ENCODE assay signal across 8 cellular contexts in the genomic region with DNA sequence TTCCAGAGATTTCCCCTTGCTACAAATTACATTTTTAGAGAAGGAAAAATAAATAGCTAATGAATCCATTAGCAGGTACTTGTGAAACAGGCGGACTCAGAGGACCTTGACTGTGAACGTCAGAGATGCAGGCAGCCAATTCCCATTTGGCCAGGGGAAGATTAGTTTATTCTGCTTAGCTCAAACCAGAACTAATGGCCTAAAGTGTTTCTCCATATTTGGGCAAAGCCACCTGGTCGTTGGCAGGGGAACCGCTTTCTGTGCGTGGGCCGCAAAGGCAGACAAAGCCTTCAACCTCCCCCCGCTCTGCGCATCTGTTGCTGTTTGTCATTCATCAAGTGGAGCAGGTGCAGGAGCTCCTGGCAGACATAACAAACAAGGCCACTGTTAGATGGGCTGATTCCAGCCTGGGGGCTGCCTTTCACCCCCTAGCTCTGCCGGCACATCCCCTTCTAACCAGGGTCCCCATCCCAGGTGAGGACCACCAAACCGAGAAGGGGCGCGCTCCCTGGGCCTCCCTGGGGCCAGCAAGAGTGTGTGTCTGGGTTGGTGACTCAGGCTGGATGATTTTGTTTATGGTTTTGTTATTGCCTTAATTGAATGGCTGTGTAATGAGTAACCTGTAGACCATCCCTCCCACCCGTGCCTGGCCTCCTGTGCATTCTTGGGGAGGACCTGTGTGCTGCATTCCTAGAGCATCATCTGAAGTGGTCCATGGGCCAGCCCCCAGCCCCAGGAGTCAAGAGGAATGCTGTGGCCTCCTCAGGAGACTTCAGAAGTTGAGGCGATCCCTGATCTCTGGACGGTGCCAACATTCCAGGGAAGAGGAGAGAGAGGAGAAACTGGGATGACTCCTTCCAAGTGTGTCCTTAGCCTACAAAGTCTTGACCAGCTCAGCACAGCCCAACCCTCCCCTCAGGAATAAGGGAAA. TPM values are rescaled to one million over a fixed set of nuclear protein-coding genes. Genes with fewer than 3 reads are reported as not detected.
DNase-seq lines count a peak whose midpoint lies in the region; ATAC-seq, FAIRE-seq and TF ChIP-seq lines count a peak whose summit lies in the region.

No MANE protein-coding gene starts in this region.

- TF ChIP-seq CTCF in HCT116 (IDR thresholded peaks at IDR 0.05 in 2 of 3, conservative IDR thresholded peaks at IDR 0.05 in 1 of 3; ENCODE audit: borderline replicate concordance in 1 of 3, insufficient read depth in 1 of 3, low read depth in 2 of 3, low read length in 2 of 3) (no peak), GM12878 (IDR thresholded peaks at IDR 0.05 in 2 of 3, conservative IDR thresholded peaks at IDR 0.05 in 1 of 3; ENCODE audit: control insufficient read depth in 2 of 3, extremely low read depth in 1 of 3, insufficient read depth in 1 of 3, low read depth in 3 of 3, low read length in 3 of 3) (no peak)
- TF ChIP-seq CTCF in CD4-positive, alpha-beta T cell (IDR thresholded peaks at IDR 0.05), result no peak

- H3K14ac ChIP-seq in neuronal stem cell (ENCODE audit: low read length), result no peak overlapping the region

- peak in 1 of 2 experiments; percentile 76; a peak in 2 of 4 replicates for TF ChIP-seq EP300 in GM12878 (IDR thresholded peaks at IDR 0.05; ENCODE audit: borderline replicate concordance in 1 of 2, control insufficient read depth in 1 of 2, low read depth in 2 of 2, low read length in 2 of 2)

- SMC1A ChIA-PET in GM12878 (lab: Charles Lee; ENCODE audit: uncharacterized antibody, unreplicated experiment), result interaction anchor here (0.9 to 1.6 kb wide), 5 partner anchors 11 to 111 kb away, joined by 3 to 6 read pairs (median 4); no protein-coding TSS in a partner anchor

- H2BK5ac ChIP-seq in neuronal stem cell (ENCODE audit: low read length), result peak overlapping the region; percentile 2

- WGBS in GM12878 (ENCODE audit: insufficient coverage, insufficient replicate concordance, low lambda C conversion rate, missing lambda C conversion rate), result 84% methylated on average over 15 of the region's 15 CpGs
- WGBS in neuronal stem cell (ENCODE audit: extremely low coverage in 2 of 2, insufficient read length in 2 of 2, insufficient replicate concordance in 1 of 2), 2 donors, result no CpG with 5 or more reads among the region's 15 CpGs

- no TSS peak for BruUV-seq in HCT116 (replicated peaks; lab: Mats Ljungman, UMichigan)
- TSS peak; percentile 91 for BruUV-seq in GM12878 (replicated peaks; lab: Mats Ljungman, UMichigan)

- no peaks in the 10 kb centered on the region for H3K9me2 ChIP-seq in HCT116 (ENCODE audit: insufficient read depth)

- no peak overlapping the region for H2BK120ac ChIP-seq in neuronal stem cell (ENCODE audit: low read depth, low read length)

- H4K20me1 ChIP-seq in HCT116 (ENCODE audit: insufficient read depth), result no peaks in the 10 kb centered on the region
- no peaks in the 10 kb centered on the region for H4K20me1 ChIP-seq in GM12878 (ENCODE audit: control insufficient read depth, insufficient read depth)

- TF ChIP-seq POLR2A in HCT116 (IDR thresholded peaks at IDR 0.05; ENCODE audit: borderline replicate concordance, extremely low read depth, insufficient read depth, insufficient read length) (no peak), GM12878 (IDR thresholded peaks at IDR 0.05; ENCODE audit: low read depth, low read length) (peak; percentile 58; the same call in 1 of the 2 replicates)

- no peak overlapping the region for H4K91ac ChIP-seq in neuronal stem cell (ENCODE audit: low read depth, low read length, poor library complexity)

- no peaks in the 10 kb centered on the region for H3K36me3 Mint-ChIP-seq in CD4-positive, alpha-beta T cell (ENCODE audit: low read depth)

- no peak overlapping the region for H3K27ac Mint-ChIP-seq in CD4-positive, alpha-beta T cell

- H3K4me1 ChIP-seq in HCT116 (ENCODE audit: control insufficient read depth in 1 of 2, insufficient read depth in 2 of 2, low read length in 2 of 2), result peaks cover 28 to 65% of the 10 kb centered on the region in 2 experiments
- peaks cover 13% of the 10 kb centered on the region for H3K4me1 ChIP-seq in GM12878 (ENCODE audit: control insufficient read depth, insufficient read depth, low read length)
- H3K4me1 ChIP-seq in neuronal stem cell (ENCODE audit: control insufficient read depth in 2 of 2, insufficient read depth in 1 of 2, low read depth in 1 of 2, low read length in 2 of 2), result peaks cover 4 to 10% of the 10 kb centered on the region in 2 donors

- H3K27me3 Mint-ChIP-seq in CD4-positive, alpha-beta T cell, result no peaks in the 10 kb centered on the region

- H3K9ac ChIP-seq in HCT116 (ENCODE audit: low read length), result peak overlapping the region; percentile 16; the same call in 1 of the 2 replicates
- H3K9ac ChIP-seq in GM12878 (ENCODE audit: control insufficient read depth, insufficient read depth, low read length), result peak overlapping the region; percentile 46; the same call in 1 of the 2 replicates
- H3K9ac ChIP-seq in neuronal stem cell (ENCODE audit: low read depth, low read length, poor library complexity), result no peak overlapping the region

- peak; percentile 96 for DNase-seq in Daoy (ENCODE audit: low read depth)
- DNase-seq in HCT116 (ENCODE audit: low read depth, low spot score), result no peak
- peak; percentile 98 for DNase-seq in NCI-H2107 treated with DMSO at 0.1 percent for 48 hours (lab: John Stamatoyannopoulos, UW; ENCODE audit: unreplicated experiment)
- DNase-seq in GM12878 (ENCODE audit: low read depth, low spot score), result peak; percentile 51
- DNase-seq in neuronal stem cell (ENCODE audit: low spot score), result no peak
- DNase-seq in CD4-positive, alpha-beta T cell, result no peak
- DNase-seq in T-helper 9 cell, result no peak
- no peak for DNase-seq in activated CD4-positive, alpha-beta T cell treated with anti-CD3 and anti-CD28 coated beads for 4 hours

- CTCF ChIA-PET in HCT116 (lab: Charles Lee), result no interaction called here
- CTCF ChIA-PET in GM12878 (lab: Yijun Ruan, JAX), result interaction anchor here (0.7 to 1.2 kb wide), 2 partner anchors 14 to 123 kb away, joined by 3 read pairs; no protein-coding TSS in a partner anchor
- CTCF ChIA-PET in CD4-positive, alpha-beta T cell (lab: Charles Lee), result no interaction called here

- RAD21 ChIA-PET in HCT116 (lab: Charles Lee; ENCODE audit: low non-redundant PET in 1 of 2, low total read pairs in 2 of 2, uncharacterized antibody in 2 of 2, unreplicated experiment in 2 of 2) (no interaction called here), GM12878 (lab: Charles Lee; ENCODE audit: unreplicated experiment) (interaction anchor here (0.9 to 1.3 kb wide), 3 partner anchors 14 to 75 kb away, joined by 3 to 6 read pairs (median 4); a partner anchor contains a TSS)

- H2BK12ac ChIP-seq in neuronal stem cell (ENCODE audit: low read length), result no peak overlapping the region

- H3K27ac ChIP-seq in HCT116 (ENCODE audit: low read depth, low read length) (no peak overlapping the region; the same call in 1 of the 2 replicates), GM12878 (ENCODE audit: control insufficient read depth, insufficient read depth) (peak overlapping the region; percentile 69), neuronal stem cell (replicated peaks; ENCODE audit: low read length) (no peak overlapping the region)
- H3K27ac ChIP-seq in CD4-positive, alpha-beta T cell (ENCODE audit: low read depth, low read length), result no peak overlapping the region

- H3K18ac ChIP-seq in neuronal stem cell (ENCODE audit: low read length), result peak overlapping the region; percentile 54

- no peaks in the 10 kb centered on the region for H3K79me1 ChIP-seq in neuronal stem cell (ENCODE audit: low read depth, low read length)

- POLR2A ChIA-PET in HCT116 (lab: Charles Lee), result no interaction called here
- POLR2A ChIA-PET in GM12878 (lab: Charles Lee), result interaction anchor here (1.1 kb wide), 1 partner anchor 16 kb away, joined by 5 read pairs; no protein-coding TSS in a partner anchor
- POLR2A ChIA-PET in CD4-positive, alpha-beta T cell (lab: Charles Lee), result no interaction called here

- H3K36me3 ChIP-seq in HCT116 (ENCODE audit: control insufficient read depth in 1 of 2, insufficient read depth in 2 of 2, low read length in 2 of 2) (no peaks in the 10 kb centered on the region), GM12878 (ENCODE audit: control insufficient read depth in 2 of 2, insufficient read depth in 2 of 2, low read length in 1 of 2) (no peaks in the 10 kb centered on the region), neuronal stem cell (replicated peaks in 1 of 2; ENCODE audit: control insufficient read depth in 2 of 2, insufficient read depth in 2 of 2, low read length in 2 of 2) (no peaks in the 10 kb centered on the region)

- no peak overlapping the region for H3K4ac ChIP-seq in neuronal stem cell (ENCODE audit: low read length)

- peak overlapping the region; percentile 4 for H2BK15ac ChIP-seq in neuronal stem cell (ENCODE audit: low read length)

- H3K4me1 Mint-ChIP-seq in CD4-positive, alpha-beta T cell (ENCODE audit: low read depth), result peaks cover 33% of the 10 kb centered on the region

- no peaks in the 10 kb centered on the region for H3K79me2 ChIP-seq in HCT116 (ENCODE audit: insufficient read depth, low read length)
- no peaks in the 10 kb centered on the region for H3K79me2 ChIP-seq in GM12878 (ENCODE audit: control insufficient read depth, insufficient read depth, low read length)

- H2AFZ ChIP-seq in HCT116 (ENCODE audit: low read depth, low read length, poor library complexity, severe bottlenecking) (no peak overlapping the region), GM12878 (ENCODE audit: control insufficient read depth, low read depth, low read length) (no peak overlapping the region; the same call in 1 of the 2 replicates), neuronal stem cell (ENCODE audit: low read length) (peak overlapping the region; percentile 60)

- H3K4me3 ChIP-seq in HCT116 (replicated peaks in 1 of 2; ENCODE audit: low read depth in 1 of 2, low read length in 2 of 2) (peak overlapping the region in 1 of 2 experiments; percentile 11; a peak in 1 of 4 replicates), GM12878 (no peak overlapping the region), neuronal stem cell (ENCODE audit: low read length in 2 of 2) (no peak overlapping the region)

- peak; percentile 41 for FAIRE-seq in GM12878 (lab: Jason Lieb, UNC)

- TF ChIP-seq RAD21 in HCT116 (IDR thresholded peaks at IDR 0.05; ENCODE audit: low read depth) (no peak), GM12878 (IDR thresholded peaks at IDR 0.05; ENCODE audit: insufficient read depth, low read depth, low read length) (no peak)

- in situ Hi-C loops in GM12878 (cut with MboI), result no loop called here

- H3K27me3 ChIP-seq in HCT116 (ENCODE audit: insufficient read depth, low read length), result no peaks in the 10 kb centered on the region
- no peaks in the 10 kb centered on the region for H3K27me3 ChIP-seq in GM12878 (replicated peaks in 1 of 2; ENCODE audit: control insufficient read depth in 2 of 2, insufficient read depth in 2 of 2, low read length in 1 of 2)
- no peaks in the 10 kb centered on the region for H3K27me3 ChIP-seq in neuronal stem cell (ENCODE audit: control insufficient read depth in 3 of 3, insufficient read depth in 3 of 3, low read depth in 1 of 3, low read length in 3 of 3)
- H3K27me3 ChIP-seq in CD4-positive, alpha-beta T cell (ENCODE audit: control insufficient read depth, insufficient read depth, low read length), result no peaks in the 10 kb centered on the region

- intact Hi-C loops in HCT116 (cut with micrococcal nuclease), result no loop called here
- intact Hi-C loops in GM12878 (cut with micrococcal nuclease; ENCODE audit: unreplicated experiment), result loop anchor here (5.0 kb wide), 2 partner anchors 122 to 123 kb away; no protein-coding TSS in a partner anchor
- intact Hi-C loops in CD4-positive, alpha-beta T cell (cut with DNase I, micrococcal nuclease), result no loop called here

- no peaks in the 10 kb centered on the region for H3K9me3 Mint-ChIP-seq in CD4-positive, alpha-beta T cell

- H2AK5ac ChIP-seq in neuronal stem cell (ENCODE audit: low read depth, low read length), result peak overlapping the region; percentile 10

- H3K4me3 Mint-ChIP-seq in CD4-positive, alpha-beta T cell, result no peak overlapping the region

- no peak overlapping the region for H4K8ac ChIP-seq in neuronal stem cell (ENCODE audit: low read depth, low read length)

- peaks cover 0 to 2% of the 10 kb centered on the region in 2 experiments; a peak in 1 of 4 replicates for H3K9me3 ChIP-seq in HCT116 (ENCODE audit: control insufficient read depth in 1 of 2, insufficient read depth in 1 of 2, low read depth in 1 of 2, low read length in 2 of 2)
- H3K9me3 ChIP-seq in GM12878 (replicated peaks; ENCODE audit: control insufficient read depth, insufficient read depth, low read length), result no peaks in the 10 kb centered on the region; the same call in 2 of the 3 replicates
- H3K9me3 ChIP-seq in neuronal stem cell (replicated peaks in 1 of 2; ENCODE audit: control insufficient read depth in 2 of 2, insufficient read depth in 1 of 2, low read depth in 1 of 2, low read length in 2 of 2), result peaks cover 2 to 3% of the 10 kb centered on the region in 2 donors
- no peaks in the 10 kb centered on the region for H3K9me3 ChIP-seq in CD4-positive, alpha-beta T cell (ENCODE audit: control insufficient read depth, low read length)

- H3K4me2 ChIP-seq in HCT116 (ENCODE audit: low read length), result peak overlapping the region; percentile 67
- H3K4me2 ChIP-seq in GM12878 (ENCODE audit: control insufficient read depth, insufficient read depth), result 0 out of 2 replicates have a peak overlapping the region, but pooled peaks have one; percentile 2
- no peak overlapping the region for H3K4me2 ChIP-seq in neuronal stem cell (ENCODE audit: insufficient read depth, low read length, poor library complexity, severe bottlenecking)

- no peak overlapping the region for H3K23ac ChIP-seq in neuronal stem cell (ENCODE audit: low read depth, low read length, poor library complexity)

- ATAC-seq in HCT116 (peak; percentile 53), GM12878 (peak; percentile 87)
- no peak for ATAC-seq in CD4-positive, alpha-beta T cell (ENCODE audit: poor library complexity)

RNA-seq across cellular contexts. Expression of a gene that starts 14.5 kb away (rescaled TPM):
- not detected in 2 replicates for total RNA-seq in Daoy (2014; rRNA removed; shearing (Covaris generic))
- total RNA-seq in HCT116 (2021; ENCODE audit: unreplicated experiment), result 11.9 TPM
- not detected in 2 replicates for polyA plus RNA-seq in HCT116 (2012)
- not detected in 2 replicates for total RNA-seq in GM12878 (2013; cell fraction: nucleolus; rRNA removed)
- total RNA-seq in GM12878 (2014; rRNA removed), result not detected in 2 replicates
- total RNA-seq in GM12878 (2014; rRNA removed; fragmentation: Illumina TruSeq; extraction: Trizol), result not detected in 2 replicates
- total RNA-seq in GM12878 (2021), result 8.0 and 11.9 TPM in 2 replicates
- polyA plus RNA-seq in GM12878 (2011; ENCODE audit: low read depth), result not detected
- not detected in 2 replicates for polyA plus RNA-seq in GM12878 (2011; rRNA removed)
- polyA plus RNA-seq in GM12878 (2011; cell fraction: cytosol; rRNA removed), result not detected in 2 replicates
- not detected in 2 replicates for polyA plus RNA-seq in GM12878 (2011; cell fraction: nucleus; rRNA removed)
- not detected in 2 replicates for polyA plus RNA-seq in GM12878 (2012)
- not detected in 2 replicates for polyA plus RNA-seq in GM12878 (2014; fragmentation: Illumina TruSeq; extraction: Trizol)
- polyA plus RNA-seq in GM12878 (2014; fragmentation: Nextera tagmentation; extraction: Ambion mirVana), result not detected
- polyA plus RNA-seq in GM12878 (2014; rRNA removed), result not detected in 2 replicates
- not detected for polyA plus RNA-seq in GM12878 (2016; fragmentation: Nextera tagmentation; extraction: Ambion mirVana)
- polyA minus RNA-seq in GM12878 (2011; rRNA and poly(A)+ RNA removed), result not detected in 2 replicates
- not detected in 2 replicates for polyA minus RNA-seq in GM12878 (2011; cell fraction: cytosol; rRNA and poly(A)+ RNA removed)
- not detected in 2 replicates for polyA minus RNA-seq in GM12878 (2011; cell fraction: nucleus; rRNA and poly(A)+ RNA removed)
- 0.22 TPM for polyA plus RNA-seq in neuronal stem cell (2013, experiment 1 of 2)
- polyA plus RNA-seq in neuronal stem cell (2013, experiment 2 of 2), result 0.08 TPM
- not detected for total RNA-seq in CD4-positive, alpha-beta T cell

RNA-seq across cellular contexts. Expression of a gene that starts 21.2 kb away (rescaled TPM):
- 0.06 TPM in 1 of 2 replicates, not detected in the other for total RNA-seq in Daoy (2014; rRNA removed; shearing (Covaris generic))
- total RNA-seq in HCT116 (2021; ENCODE audit: unreplicated experiment) (not detected), GM12878 (2014; rRNA removed) (0.17 TPM in 1 of 2 replicates, not detected in the other), GM12878 (2014; rRNA removed; fragmentation: Illumina TruSeq; extraction: Trizol) (0.09 and 0.28 TPM in 2 replicates), GM12878 (2021) (0.29 and 0.49 TPM in 2 replicates)
- polyA plus RNA-seq in HCT116 (2012), result 0.08 TPM in 1 of 2 replicates, not detected in the other
- total RNA-seq in GM12878 (2013; cell fraction: nucleolus; rRNA removed), result not detected in 2 replicates
- not detected for polyA plus RNA-seq in GM12878 (2011; ENCODE audit: low read depth)
- polyA plus RNA-seq in GM12878 (2011; rRNA removed) (0.22 and 0.52 TPM in 2 replicates), GM12878 (2014; fragmentation: Illumina TruSeq; extraction: Trizol) (0.06 and 0.21 TPM in 2 replicates), GM12878 (2014; fragmentation: Nextera tagmentation; extraction: Ambion mirVana) (under 1 TPM; 0.40 to 0.45 TPM), GM12878 (2014; rRNA removed) (0.10 TPM in 1 of 2 replicates, not detected in the other), GM12878 (2016; fragmentation: Nextera tagmentation; extraction: Ambion mirVana) (not detected)
- polyA plus RNA-seq in GM12878 (2011; cell fraction: cytosol; rRNA removed), result 0.20 and 0.30 TPM in 2 replicates
- polyA plus RNA-seq in GM12878 (2011; cell fraction: nucleus; rRNA removed), result 1.5 and 2.0 TPM in 2 replicates
- polyA plus RNA-seq in GM12878 (2012), result 0.11 and 0.87 TPM in 2 replicates
- 0.41 and 0.88 TPM in 2 replicates for polyA minus RNA-seq in GM12878 (2011; rRNA and poly(A)+ RNA removed)
- not detected in 2 replicates for polyA minus RNA-seq in GM12878 (2011; cell fraction: cytosol; rRNA and poly(A)+ RNA removed)
- polyA minus RNA-seq in GM12878 (2011; cell fraction: nucleus; rRNA and poly(A)+ RNA removed), result not detected in 2 replicates
- 0.11 TPM for polyA plus RNA-seq in neuronal stem cell (2013, experiment 1 of 2)
- polyA plus RNA-seq in neuronal stem cell (2013, experiment 2 of 2), result 0.03 TPM
- not detected for total RNA-seq in CD4-positive, alpha-beta T cell

Comparison
In these comparisons a context has a peak if more than half of its experiments do, and no peak if none do; other contexts are left out.
1. DNase-seq: peak in Daoy (single experiment), NCI-H2107 treated with DMSO at 0.1 percent for 48 hours (single experiment) and GM12878 (single experiment); none in HCT116 (single experiment), neuronal stem cell (single experiment), CD4-positive, alpha-beta T cell (0 of 10), T-helper 9 cell (single experiment) and activated CD4-positive, alpha-beta T cell treated with anti-CD3 and anti-CD28 coated beads for 4 hours (0 of 2).